21 cellular contexts compared by ENCODE assay signal in the genomic region with DNA sequence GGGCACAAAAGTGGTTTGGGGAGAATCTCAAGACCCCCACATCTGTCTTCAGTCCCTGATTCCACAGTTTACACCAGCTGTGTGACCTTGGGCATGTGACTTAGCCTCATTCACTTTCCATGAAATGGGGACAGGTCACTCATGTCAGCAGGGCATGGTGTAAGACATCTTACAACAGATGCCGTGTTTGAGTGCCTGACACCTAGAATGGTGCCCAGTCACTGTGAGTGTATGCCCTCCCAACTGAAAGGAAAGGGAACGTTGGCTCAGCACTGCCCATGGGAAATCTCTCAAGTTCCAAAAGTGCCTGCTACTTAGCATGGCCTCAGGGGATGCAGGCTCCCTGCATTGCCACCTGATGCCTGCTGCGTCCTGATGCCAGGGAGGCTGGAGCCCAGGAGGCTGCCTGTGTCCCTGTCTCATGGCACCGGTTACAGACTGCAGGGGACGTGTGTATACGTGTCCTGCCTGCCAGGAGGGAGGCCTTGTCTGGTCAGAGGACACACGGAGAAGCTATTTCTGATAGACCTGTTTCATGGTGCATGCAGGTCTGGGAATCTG. TPM values are rescaled to one million over a fixed set of nuclear protein-coding genes. Genes with fewer than 3 reads are reported as not detected.
DNase-seq lines count a peak whose midpoint lies in the region; ATAC-seq, FAIRE-seq and TF ChIP-seq lines count a peak whose summit lies in the region.
"Had no signal": no experiment of that assay in that cellular context is flagged by ENCODE, and none has a peak within 500 bp of the region (broad histone marks: within the 10 kb centered on the region; RNA-seq: fewer than 3 reads in every experiment).

No MANE protein-coding gene starts in this region.

- POLR2A ChIA-PET in H1 (lab: Charles Lee; ENCODE audit: partially characterized antibody) (no interaction called here), HEK293T (lab: Yijun Ruan, JAX) (no interaction called here)

- H3K9me3 Mint-ChIP-seq in activated naive CD4-positive, alpha-beta T cell treated with anti-CD3 and anti-CD28 coated beads, Interleukin-2, amount 10 ng/mL, durations not matched to agents 7 days and 5 days, result no peaks in the 10 kb centered on the region
- no peaks in the 10 kb centered on the region for H3K9me3 Mint-ChIP-seq in stimulated activated effector memory CD8-positive, alpha-beta T cell treated with anti-CD3 and anti-CD28 coated beads, Interleukin-12 subunit alpha, Interleukin-12 subunit beta, amount 100 ng/mL, for 72 hours
- H3K9me3 Mint-ChIP-seq: activated CD4-positive, alpha-beta T cell treated with anti-CD3 and anti-CD28 coated beads, Interleukin-2, amount 10 ng/mL, durations not matched to agents 7 days and 5 days; HFFc6 had no signal

- H3K14ac ChIP-seq in H1 (ENCODE audit: insufficient read length), result no peak overlapping the region

- no peak for TF ChIP-seq RAD21 in H1 (IDR thresholded peaks at IDR 0.05 in 1 of 2, conservative IDR thresholded peaks at IDR 0.05 in 1 of 2; ENCODE audit: low read depth in 2 of 2, low read length in 2 of 2)

- FAIRE-seq in GM12891 (lab: Jason Lieb, UNC) (no peak), H1 (lab: Jason Lieb, UNC) (no peak)

- H3K4me1 Mint-ChIP-seq in activated naive CD4-positive, alpha-beta T cell treated with anti-CD3 and anti-CD28 coated beads, Interleukin-2, amount 10 ng/mL, durations not matched to agents 7 days and 5 days, result no peaks in the 10 kb centered on the region
- peaks cover 24% of the 10 kb centered on the region for H3K4me1 Mint-ChIP-seq in stimulated activated effector memory CD8-positive, alpha-beta T cell treated with anti-CD3 and anti-CD28 coated beads, Interleukin-12 subunit alpha, Interleukin-12 subunit beta, amount 100 ng/mL, for 72 hours

- no peak for DNase-seq in activated naive CD4-positive, alpha-beta T cell treated with anti-CD3 and anti-CD28 coated beads, Interleukin-2, amount 10 ng/mL, durations not matched to agents 7 days and 5 days
- no peak for DNase-seq in activated naive CD4-positive, alpha-beta T cell (lab: John Stamatoyannopoulos, UW)
- DNase-seq in GM12891 (ENCODE audit: insufficient read length, low spot score) (no peak), H1 (ENCODE audit: low read depth in 1 of 2, low spot score in 2 of 2) (no peak), HEK293T (ENCODE audit: extremely low spot score) (no peak), HUDEP-2 (lab: John Stamatoyannopoulos, UW; ENCODE audit: unreplicated experiment in 76 of 76) (no peak)
- no peak for DNase-seq in stimulated activated effector memory CD8-positive, alpha-beta T cell treated with anti-CD3 and anti-CD28 coated beads, Interleukin-12 subunit alpha, Interleukin-12 subunit beta, amount 100 ng/mL, for 72 hours (ENCODE audit: low spot score in 2 of 2)
- DNase-seq: activated CD4-positive, alpha-beta T cell treated with anti-CD3 and anti-CD28 coated beads, Interleukin-2, amount 10 ng/mL, durations not matched to agents 7 days and 5 days; aorta; head of caudate nucleus; HFFc6; NCI-H2029 treated with DMSO at 0.1 percent for 48 hours; NCI-H2227 treated with DMSO at 0.1 percent for 48 hours; NCI-H774; SK-N-SH; stimulated activated CD4-positive, alpha-beta T cell treated with anti-CD3 and anti-CD28 coated beads, Interleukin-1b, Interleukin-23, amount 100 ng/mL, for 48 hours had no signal

- TF ChIP-seq POLR2A in GM12891 (IDR thresholded peaks at IDR 0.05; ENCODE audit: low read depth, low read length), result 0 out of 2 replicates have a peak, but pooled peaks have one; percentile 11
- no peak for TF ChIP-seq POLR2A in H1 (IDR thresholded peaks at IDR 0.05; ENCODE audit: control extremely low read depth in 1 of 2, low read depth in 2 of 2, low read length in 2 of 2)

- no peak overlapping the region for H2BK20ac ChIP-seq in H1 (ENCODE audit: low read length)

- H3K23me2 ChIP-seq in H1 (ENCODE audit: low read depth, low read length), result no peaks in the 10 kb centered on the region; the same call in 1 of the 2 replicates

- H3K18ac ChIP-seq in H1 (ENCODE audit: extremely low read depth, low read length), result no peak overlapping the region

- no peaks in the 10 kb centered on the region for H3K9me3 ChIP-seq in H1 (ENCODE audit: insufficient read depth in 2 of 2, low read depth in 1 of 2, low read length in 1 of 2)
- H3K9me3 ChIP-seq: BLaER1, neutrophil, prostate gland, SK-N-SH, vagina had no signal

- no peak overlapping the region for H3K4me3 Mint-ChIP-seq in activated naive CD4-positive, alpha-beta T cell treated with anti-CD3 and anti-CD28 coated beads, Interleukin-2, amount 10 ng/mL, durations not matched to agents 7 days and 5 days
- no peak overlapping the region for H3K4me3 Mint-ChIP-seq in stimulated activated effector memory CD8-positive, alpha-beta T cell treated with anti-CD3 and anti-CD28 coated beads, Interleukin-12 subunit alpha, Interleukin-12 subunit beta, amount 100 ng/mL, for 72 hours
- H3K4me3 Mint-ChIP-seq: activated CD4-positive, alpha-beta T cell treated with anti-CD3 and anti-CD28 coated beads, Interleukin-2, amount 10 ng/mL, durations not matched to agents 7 days and 5 days; HFFc6 had no signal

- no peak overlapping the region for H4K5ac ChIP-seq in H1 (ENCODE audit: insufficient read length, low read depth, low read length)

- peaks cover 56% of the 10 kb centered on the region for H3K36me3 Mint-ChIP-seq in activated naive CD4-positive, alpha-beta T cell treated with anti-CD3 and anti-CD28 coated beads, Interleukin-2, amount 10 ng/mL, durations not matched to agents 7 days and 5 days
- peaks cover 100% of the 10 kb centered on the region for H3K36me3 Mint-ChIP-seq in stimulated activated effector memory CD8-positive, alpha-beta T cell treated with anti-CD3 and anti-CD28 coated beads, Interleukin-12 subunit alpha, Interleukin-12 subunit beta, amount 100 ng/mL, for 72 hours

- H3K27me3 Mint-ChIP-seq in activated naive CD4-positive, alpha-beta T cell treated with anti-CD3 and anti-CD28 coated beads, Interleukin-2, amount 10 ng/mL, durations not matched to agents 7 days and 5 days, result no peaks in the 10 kb centered on the region
- H3K27me3 Mint-ChIP-seq: activated CD4-positive, alpha-beta T cell treated with anti-CD3 and anti-CD28 coated beads, Interleukin-2, amount 10 ng/mL, durations not matched to agents 7 days and 5 days had no signal

- H3K27ac Mint-ChIP-seq in activated naive CD4-positive, alpha-beta T cell treated with anti-CD3 and anti-CD28 coated beads, Interleukin-2, amount 10 ng/mL, durations not matched to agents 7 days and 5 days, result peak overlapping the region; percentile 42
- peak overlapping the region; percentile 83 for H3K27ac Mint-ChIP-seq in stimulated activated effector memory CD8-positive, alpha-beta T cell treated with anti-CD3 and anti-CD28 coated beads, Interleukin-12 subunit alpha, Interleukin-12 subunit beta, amount 100 ng/mL, for 72 hours
- H3K27ac Mint-ChIP-seq: activated CD4-positive, alpha-beta T cell treated with anti-CD3 and anti-CD28 coated beads, Interleukin-2, amount 10 ng/mL, durations not matched to agents 7 days and 5 days; HFFc6 had no signal

- no peak overlapping the region; the same call in 1 of the 2 replicates for H2BK5ac ChIP-seq in H1 (ENCODE audit: low read depth, low read length)

- TF ChIP-seq EP300 in H1 (IDR thresholded peaks at IDR 0.05; ENCODE audit: borderline replicate concordance in 1 of 2, low read depth in 2 of 2, low read length in 2 of 2), result no peak

- no peak overlapping the region for H3K4me3 ChIP-seq in H1 (ENCODE audit: extremely low read depth in 1 of 4, insufficient read depth in 2 of 4, low read depth in 3 of 4, low read length in 4 of 4)
- H3K4me3 ChIP-seq: BLaER1, prostate gland, vagina had no signal

- H2BK12ac ChIP-seq in H1 (ENCODE audit: low read depth, low read length), result no peak overlapping the region

- peaks cover 22 to 74% (median 56%) of the 10 kb centered on the region in 4 experiments for H3K36me3 ChIP-seq in H1 (ENCODE audit: control insufficient read depth in 2 of 4, insufficient read depth in 4 of 4, low read length in 3 of 4)
- H3K36me3 ChIP-seq: prostate gland had no signal

- no peaks in the 10 kb centered on the region for H3K4me1 ChIP-seq in H1 (replicated peaks in 1 of 4; ENCODE audit: control insufficient read depth in 3 of 4, insufficient read depth in 4 of 4, low read length in 3 of 4)
- H3K4me1 ChIP-seq: prostate gland, vagina had no signal

- no peak overlapping the region for H2BK15ac ChIP-seq in H1 (ENCODE audit: low read length)

- H3K4me2 ChIP-seq in H1 (ENCODE audit: insufficient read depth in 1 of 2, low read depth in 2 of 2, low read length in 2 of 2), result no peak overlapping the region
- H3K4me2 ChIP-seq: BLaER1, SK-N-SH had no signal

- H3K27ac ChIP-seq in H1 (ENCODE audit: low read depth, low read length), result no peak overlapping the region
- H3K27ac ChIP-seq: BLaER1, neutrophil, prostate gland, vagina had no signal

- peaks cover 10 to 17% of the 10 kb centered on the region in 2 experiments for H4K20me1 ChIP-seq in H1 (replicated peaks in 1 of 2; ENCODE audit: control insufficient read depth in 1 of 2, insufficient read depth in 2 of 2, low read length in 2 of 2)

- H3K79me2 ChIP-seq in H1 (ENCODE audit: control insufficient read depth in 1 of 2, insufficient read depth in 2 of 2, low read length in 2 of 2), result peaks cover 2 to 22% of the 10 kb centered on the region in 2 experiments; a peak in 2 of 4 replicates

- H3K27me3 ChIP-seq in H1 (replicated peaks in 1 of 4; ENCODE audit: control insufficient read depth in 3 of 4, extremely low read depth in 1 of 4, insufficient read depth in 3 of 4, low read length in 3 of 4), result no peaks in the 10 kb centered on the region
- H3K27me3 ChIP-seq: BLaER1, neutrophil, vagina had no signal

- H2AFZ ChIP-seq in H1 (ENCODE audit: low read length), result no peak overlapping the region

- no peak for ATAC-seq in stimulated activated effector memory CD8-positive, alpha-beta T cell treated with anti-CD3 and anti-CD28 coated beads, Interleukin-12 subunit alpha, Interleukin-12 subunit beta, amount 100 ng/mL, for 72 hours
- no peak for ATAC-seq in activated CD4-positive, CD25-positive, alpha-beta regulatory T cell treated with anti-CD3 and anti-CD28 coated beads, Interleukin-2, amount 50 U/mL, for 24 hours

- peaks cover 12% of the 10 kb centered on the region for H3K79me1 ChIP-seq in H1 (ENCODE audit: low read depth, low read length)

- WGBS in H1 (ENCODE audit: extremely low coverage in 1 of 2, insufficient coverage in 1 of 2, insufficient read length in 1 of 2, insufficient replicate concordance in 2 of 2, low coverage in 1 of 2, low lambda C conversion rate in 2 of 2, missing lambda C conversion rate in 1 of 2), 2 experiments, result 94% methylated on average over 7 of the region's 7 CpGs; no CpG with 5 or more reads in 1 of the 2 experiments

- H3K4ac ChIP-seq in H1 (replicated peaks; ENCODE audit: insufficient read length, low read depth, low read length), result no peak overlapping the region

- no peak overlapping the region for H2BK120ac ChIP-seq in H1 (replicated peaks; ENCODE audit: low read depth, low read length)

- no peak for TF ChIP-seq CTCF in H1 (IDR thresholded peaks at IDR 0.05; ENCODE audit: control extremely low read depth in 1 of 3, insufficient read depth in 1 of 3, low read depth in 1 of 3, low read length in 3 of 3)

- no peak overlapping the region; a peak in 1 of 7 replicates for H3K9ac ChIP-seq in H1 (replicated peaks in 1 of 4; ENCODE audit: extremely low read depth in 1 of 4, low read depth in 3 of 4, low read length in 3 of 4)
- H3K9ac ChIP-seq: BLaER1, SK-N-SH had no signal

- H4K8ac ChIP-seq in H1 (ENCODE audit: extremely low read depth, insufficient read depth, low read length), result no peak overlapping the region

- H4K91ac ChIP-seq in H1 (replicated peaks; ENCODE audit: insufficient read length, low read length), result no peak overlapping the region

- no peak overlapping the region for H2AK5ac ChIP-seq in H1 (ENCODE audit: low read depth, low read length)

- CTCF ChIA-PET in activated naive CD4-positive, alpha-beta T cell treated with anti-CD3 and anti-CD28 coated beads, Interleukin-2, amount 10 ng/mL, durations not matched to agents 7 days and 5 days (lab: Charles Lee), result no interaction called here
- CTCF ChIA-PET in H1 (lab: Charles Lee; ENCODE audit: partially characterized antibody) (no interaction called here), HEK293T (lab: Yijun Ruan, JAX) (no interaction called here)

- H3K23ac ChIP-seq in H1 (ENCODE audit: insufficient read length), result no peak overlapping the region

- no peak overlapping the region for H3K56ac ChIP-seq in H1 (replicated peaks; ENCODE audit: insufficient read length, low read depth, low read length)

RNA-seq across cellular contexts. Expression of a gene that starts 32.2 kb away (rescaled TPM):
- 52.9 TPM for polyA plus RNA-seq in GM12891 (2012; ENCODE audit: low read depth, missing spikeins)
- total RNA-seq in H1 (2021; fragmentation: NEBNext Ultra II Directional; extraction: Animal tissue kit (Norgen Biotek cat#: 25700)), result 75.0 and 78.9 TPM in 2 replicates
- polyA plus RNA-seq in H1 (2011; rRNA removed), result 68.2 and 70.5 TPM in 2 replicates
- polyA plus RNA-seq in H1 (2011; cell fraction: cytosol; rRNA removed), result 87.3 TPM
- polyA plus RNA-seq in H1 (2011; cell fraction: nucleus; rRNA removed), result 69.7 TPM
- 60.0 to 63.7 TPM (median 62.1 TPM) in 4 replicates for polyA plus RNA-seq in H1 (2012, experiment 1 of 2)
- polyA plus RNA-seq in H1 (2012, experiment 2 of 2), result 36.0 TPM
- 49.9 TPM for polyA plus RNA-seq in H1 (2013, experiment 1 of 2)
- polyA plus RNA-seq in H1 (2013, experiment 2 of 2), result 51.6 TPM
- polyA minus RNA-seq in H1 (2011; rRNA and poly(A)+ RNA removed), result 98.4 and 122 TPM in 2 replicates
- polyA minus RNA-seq in H1 (2011; cell fraction: cytosol; rRNA and poly(A)+ RNA removed), result 68.6 TPM
- 76.8 TPM for polyA minus RNA-seq in H1 (2011; cell fraction: nucleus; rRNA and poly(A)+ RNA removed)

RNA-seq across cellular contexts. Expression of a gene that starts 35.3 kb away (rescaled TPM):
- 12.4 TPM for polyA plus RNA-seq in GM12891 (2012; ENCODE audit: low read depth, missing spikeins)
- total RNA-seq in H1 (2021; fragmentation: NEBNext Ultra II Directional; extraction: Animal tissue kit (Norgen Biotek cat#: 25700)), result 26.2 and 27.2 TPM in 2 replicates
- 8.7 and 12.5 TPM in 2 replicates for polyA plus RNA-seq in H1 (2011; rRNA removed)
- polyA plus RNA-seq in H1 (2011; cell fraction: cytosol; rRNA removed), result 7.3 TPM
- polyA plus RNA-seq in H1 (2011; cell fraction: nucleus; rRNA removed), result 20.6 TPM
- 16.4 to 18.6 TPM (median 17.4 TPM) in 4 replicates for polyA plus RNA-seq in H1 (2012, experiment 1 of 2)
- polyA plus RNA-seq in H1 (2012, experiment 2 of 2), result 6.2 TPM
- polyA plus RNA-seq in H1 (2013, experiment 1 of 2), result 11.8 TPM
- polyA plus RNA-seq in H1 (2013, experiment 2 of 2), result 11.5 TPM
- polyA minus RNA-seq in H1 (2011; rRNA and poly(A)+ RNA removed), result 17.7 and 19.2 TPM in 2 replicates
- 21.1 TPM for polyA minus RNA-seq in H1 (2011; cell fraction: cytosol; rRNA and poly(A)+ RNA removed)
- 28.0 TPM for polyA minus RNA-seq in H1 (2011; cell fraction: nucleus; rRNA and poly(A)+ RNA removed)
